Comparison of ENCODE assay signal across 14 cellular contexts in the genomic region with DNA sequence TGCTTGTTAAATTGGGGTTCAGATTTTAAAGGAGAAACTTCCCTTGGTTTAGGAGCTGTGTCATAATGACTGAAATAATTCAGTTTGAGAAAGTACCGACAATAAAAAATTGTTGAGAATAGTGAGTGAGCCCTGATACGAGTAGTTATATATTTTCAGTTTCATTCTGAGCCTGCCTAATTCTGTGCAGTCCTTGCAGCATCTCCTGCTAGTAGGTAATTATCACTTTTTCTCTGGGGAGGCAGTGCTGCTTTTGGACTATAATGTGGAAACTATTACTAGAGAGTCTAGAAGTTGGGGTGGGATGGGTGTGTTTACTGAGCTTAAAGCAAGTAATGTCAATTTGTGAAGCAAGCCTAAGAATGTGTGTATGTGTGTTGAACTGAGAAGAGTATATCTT. TPM values are rescaled to one million over a fixed set of nuclear protein-coding genes. Genes with fewer than 3 reads are reported as not detected.
DNase-seq lines count a peak whose midpoint lies in the region; ATAC-seq and TF ChIP-seq lines count a peak whose summit lies in the region.
"Had no signal": no experiment of that assay in that cellular context is flagged by ENCODE, and none has a peak within 500 bp of the region (broad histone marks: within the 10 kb centered on the region; RNA-seq: fewer than 3 reads in every experiment).

No MANE protein-coding gene starts in this region.

- peak; percentile 87 to 91 for ATAC-seq in activated T-cell treated with anti-CD3 and anti-CD28 coated beads, Interleukin-2, amount 50 U/mL, for 4 hours
- ATAC-seq in GM21447 (IDR thresholded peaks at IDR 0.05; ENCODE audit: unreplicated experiment) (peak; percentile 72), HG03469 (IDR thresholded peaks at IDR 0.05; ENCODE audit: unreplicated experiment) (peak; percentile 84)
- ATAC-seq in stimulated activated naive CD8-positive, alpha-beta T cell treated with anti-CD3 and anti-CD28 coated beads, Interleukin-15, Interleukin-2, amounts not matched to agents 100 U/mL and 50 U/mL, for 24 hours = peak; percentile 79
- ATAC-seq: T-cell had no signal

- H3K36me3 Mint-ChIP-seq in activated T-cell treated with anti-CD3 and anti-CD28 coated beads, Interleukin-2, amount 50 U/mL, for 4 hours (ENCODE audit: insufficient read depth) = peaks cover 47% of the 10 kb centered on the region

- no peak for TF ChIP-seq CTCF in suprapubic skin (IDR thresholded peaks at IDR 0.05)

- TF ChIP-seq EP300 in suprapubic skin (IDR thresholded peaks at IDR 0.05) = no peak

- in situ Hi-C loops in ACHN (cut with HindIII; ENCODE audit: low pct_ligation_motif_present, low pct_unique_long_range_greater_than_20kb, low sequenced_read_pairs) = no loop called here

- H3K27me3 ChIP-seq in suprapubic skin = no peaks in the 10 kb centered on the region

- H3K27me3 Mint-ChIP-seq in activated T-cell treated with anti-CD3 and anti-CD28 coated beads, Interleukin-2, amount 50 U/mL, for 4 hours (ENCODE audit: low read depth) = no peaks in the 10 kb centered on the region
- H3K27me3 Mint-ChIP-seq: T-cell had no signal

- no peaks in the 10 kb centered on the region for H3K9me3 ChIP-seq in suprapubic skin

- 61% methylated on average over 2 of the region's 2 CpGs for WGBS in suprapubic skin

- DNase-seq in activated T-cell treated with anti-CD3 and anti-CD28 coated beads, Interleukin-2, amount 50 U/mL, for 4 hours = no peak
- DNase-seq in activated T-cell treated with anti-CD3 and anti-CD28 coated beads, Interleukin-2, amount 50 U/mL, for 1 hour = no peak
- no peak for DNase-seq in stimulated activated naive CD8-positive, alpha-beta T cell treated with anti-CD3 and anti-CD28 coated beads, Interleukin-15, Interleukin-2, amounts not matched to agents 100 U/mL and 50 U/mL, for 24 hours
- DNase-seq in suprapubic skin (ENCODE audit: low spot score in 2 of 2) (no peak), ACHN (no peak), HUDEP-2 (lab: John Stamatoyannopoulos, UW; ENCODE audit: unreplicated experiment in 76 of 76) (no peak)
- DNase-seq: amniotic stem cell; GOT3; Karpas-422; stimulated activated CD4-positive, alpha-beta T cell treated with anti-CD3 and anti-CD28 coated beads, Interleukin-12 subunit alpha, Interleukin-12 subunit beta, amount 100 ng/mL, for 4 hours; T-cell had no signal

- peaks cover 52% of the 10 kb centered on the region for H3K4me1 Mint-ChIP-seq in activated T-cell treated with anti-CD3 and anti-CD28 coated beads, Interleukin-2, amount 50 U/mL, for 4 hours (ENCODE audit: low read depth)

- H3K27ac ChIP-seq in suprapubic skin = no peak overlapping the region
- H3K27ac ChIP-seq: parathyroid adenoma had no signal

- no peak for TF ChIP-seq POLR2A in suprapubic skin (IDR thresholded peaks at IDR 0.05)

- H3K36me3 ChIP-seq in suprapubic skin = peaks cover 43% of the 10 kb centered on the region

- no peak overlapping the region for H3K4me3 ChIP-seq in suprapubic skin

- H3K4me3 Mint-ChIP-seq in activated T-cell treated with anti-CD3 and anti-CD28 coated beads, Interleukin-2, amount 50 U/mL, for 4 hours = peak overlapping the region; percentile 14

- no peaks in the 10 kb centered on the region for H3K9me3 Mint-ChIP-seq in activated T-cell treated with anti-CD3 and anti-CD28 coated beads, Interleukin-2, amount 50 U/mL, for 4 hours
- H3K9me3 Mint-ChIP-seq: T-cell had no signal

- peaks cover 12% of the 10 kb centered on the region for H3K4me1 ChIP-seq in suprapubic skin

RNA-seq across cellular contexts. Expression of a gene that starts 21.7 kb away (rescaled TPM):
- 10 to 100 TPM; 56.2 to 64.4 (median 59.3) TPM for total RNA-seq in activated T-cell treated with anti-CD3 and anti-CD28 coated beads, Interleukin-2, amount 50 U/mL, for 4 hours
- total RNA-seq in suprapubic skin = 100 to 1,000 TPM in 3 of 4 donors, 10 to 100 TPM in 1; 91.6 to 258 (median 115) TPM
